35 cellular contexts compared by ENCODE assay signal in genomic region chr11:79070518-79070917, GRCh38.
DNase-seq lines count a peak whose midpoint lies in the region; ATAC-seq, FAIRE-seq and TF ChIP-seq lines count a peak whose summit lies in the region.
"Had no signal": no experiment of that assay in that cellular context is flagged by ENCODE, and none has a peak within 500 bp of the region (broad histone marks: within the 10 kb centered on the region; RNA-seq: fewer than 3 reads in every experiment).

No MANE protein-coding gene starts in this region.

- no peak for TF ChIP-seq RAD21 in K562 (CRISPR knock-in tag; conservative IDR thresholded peaks at IDR 0.05 in 1 of 2, IDR thresholded peaks at IDR 0.05 in 1 of 2)

- WGBS in K562 (ENCODE audit: insufficient coverage, low coverage, missing lambda C conversion rate) = 0% methylated on average over 4 of the region's 4 CpGs

- FAIRE-seq in K562 (lab: Jason Lieb, UNC) = no peak
- no peak for FAIRE-seq in RCC 7860 (lab: Jason Lieb, UNC)
- FAIRE-seq: A204.1, A549, D721Med had no signal

- H2AFZ ChIP-seq in K562 (ENCODE audit: low read depth, low read length) = no peak overlapping the region

- H4K20me1 ChIP-seq in K562 (replicated peaks; ENCODE audit: control insufficient read depth, insufficient read depth, low read length) = 0 out of 2 replicates have a peak, but pooled peaks cover 3% of the 10 kb centered on the region
- H4K20me1 ChIP-seq: BLaER1 had no signal

- peaks cover 37% of the 10 kb centered on the region for H3K4me1 Mint-ChIP-seq in mesothelial cell of epicardium
- H3K4me1 Mint-ChIP-seq in nephron = peaks cover 57% of the 10 kb centered on the region
- H3K4me1 Mint-ChIP-seq: B cell; CD14-positive monocyte; CD8-positive, alpha-beta memory T cell had no signal

- TF ChIP-seq CTCF in K562 (IDR thresholded peaks at IDR 0.05 in 2 of 3, conservative IDR thresholded peaks at IDR 0.05 in 1 of 3; ENCODE audit: insufficient read depth in 2 of 3, low read depth in 1 of 3, low read length in 3 of 3) (no peak), mesothelial cell of epicardium (IDR thresholded peaks at IDR 0.05; ENCODE audit: unreplicated experiment) (no peak), nephron (IDR thresholded peaks at IDR 0.05; ENCODE audit: unreplicated experiment in 3 of 3) (no peak)

- POLR2A ChIA-PET in K562 (lab: Yijun Ruan, JAX) = interaction anchor here (0.7 to 1.1 kb wide), 2 partner anchors 9 to 110 kb away, joined by 3 read pairs; no protein-coding TSS in a partner anchor

- H3K27ac Mint-ChIP-seq in mesothelial cell of epicardium (peak overlapping the region; percentile 66), nephron (peak overlapping the region in 2 of 3 experiments; percentile 11 to 39)
- H3K27ac Mint-ChIP-seq: B cell; CD14-positive monocyte; CD4-positive, alpha-beta memory T cell; CD4-positive, alpha-beta T cell; CD4-positive, CD25-positive, alpha-beta regulatory T cell; CD8-positive, alpha-beta memory T cell; CD8-positive, alpha-beta T cell had no signal

- H3K9me3 ChIP-seq in K562 (replicated peaks; ENCODE audit: control insufficient read depth, insufficient read depth, low read depth, low read length) = no peaks in the 10 kb centered on the region
- H3K9me3 ChIP-seq: A549; BE2C; BLaER1; BLaER1 treated with 17β-estradiol and CSF1 and Interleukin-3, amounts not matched to agents 10 nM and 100 nM; Caco-2 had no signal

- TF ChIP-seq POLR2A in K562 (conservative IDR thresholded peaks at IDR 0.05) = no peak

- ATAC-seq in K562 = no peak
- ATAC-seq in left cardiac atrium = no peak
- ATAC-seq: A549; CD8-positive, alpha-beta T cell had no signal

- no peak overlapping the region for H3K27ac ChIP-seq in K562 (ENCODE audit: extremely low read depth, low read depth, low read length)
- H3K27ac ChIP-seq: 22Rv1; A549; BLaER1; BLaER1 treated with 17β-estradiol and CSF1 and Interleukin-3, amounts not matched to agents 10 nM and 100 nM; C4-2B had no signal

- H3K9me3 Mint-ChIP-seq in mesothelial cell of epicardium = no peaks in the 10 kb centered on the region
- no peaks in the 10 kb centered on the region for H3K9me3 Mint-ChIP-seq in nephron
- H3K9me3 Mint-ChIP-seq: CD4-positive, alpha-beta memory T cell; CD4-positive, alpha-beta T cell; CD4-positive, CD25-positive, alpha-beta regulatory T cell; CD8-positive, alpha-beta memory T cell; CD8-positive, alpha-beta T cell had no signal

- peaks cover 0 to 26% of the 10 kb centered on the region in 2 experiments; a peak in 2 of 5 replicates for H3K27me3 ChIP-seq in K562 (ENCODE audit: control insufficient read depth in 2 of 2, insufficient read depth in 2 of 2, low read length in 2 of 2)
- H3K27me3 ChIP-seq: BE2C; BLaER1; BLaER1 treated with 17β-estradiol and CSF1 and Interleukin-3, amounts not matched to agents 10 nM and 100 nM had no signal

- H3K4me3 Mint-ChIP-seq in mesothelial cell of epicardium = no peak overlapping the region
- H3K4me3 Mint-ChIP-seq in nephron = no peak overlapping the region
- H3K4me3 Mint-ChIP-seq: B cell; CD14-positive monocyte; CD4-positive, alpha-beta memory T cell; CD4-positive, alpha-beta T cell; CD4-positive, CD25-positive, alpha-beta regulatory T cell; CD8-positive, alpha-beta memory T cell; CD8-positive, alpha-beta T cell had no signal

- H3K4me1 ChIP-seq in K562 (replicated peaks in 1 of 2; ENCODE audit: control insufficient read depth in 2 of 2, insufficient read depth in 2 of 2, low read length in 2 of 2) = 0 out of 5 replicates have a peak, but pooled peaks cover 0 to 4% of the 10 kb centered on the region in 2 experiments
- H3K4me1 ChIP-seq: A549, Caco-2 had no signal

- H3K79me2 ChIP-seq in K562 (ENCODE audit: control insufficient read depth, insufficient read depth, low read length) = no peaks in the 10 kb centered on the region

- DNase-seq in K562 (ENCODE audit: extremely low read depth in 1 of 4, low spot score in 3 of 4) (no peak), mesothelial cell of epicardium (ENCODE audit: low spot score in 2 of 2, unreplicated experiment in 2 of 2) (no peak), ureter (ENCODE audit: low spot score) (no peak), RCC 7860 (ENCODE audit: low spot score) (no peak), left cardiac atrium (no peak)
- DNase-seq: 8988T; ACHN; AML-193; BE2C; C1 segment of cervical spinal cord; Caco-2; Calu3; CD4-positive, alpha-beta memory T cell; CD4-positive, alpha-beta T cell; CD4-positive, CD25-positive, alpha-beta regulatory T cell; CD8-positive, alpha-beta memory T cell; CD8-positive, alpha-beta T cell; COR-L47; DMS 273 treated with DMSO at 0.1 percent for 48 hours; DMS153; DMS53; DMS79; DMS79 treated with DMSO at 0.1 percent for 48 hours; DND-41; EL had no signal

- no peaks in the 10 kb centered on the region for H3K9me1 ChIP-seq in K562 (ENCODE audit: control insufficient read depth, insufficient read depth, low read length)

- H3K36me3 ChIP-seq in K562 (ENCODE audit: control insufficient read depth, insufficient read depth, low read length) = no peaks in the 10 kb centered on the region
- H3K36me3 ChIP-seq: BE2C had no signal

- no peak overlapping the region for H3K4me3 ChIP-seq in K562
- H3K4me3 ChIP-seq: A549; BLaER1; BLaER1 treated with 17β-estradiol and CSF1 and Interleukin-3, amounts not matched to agents 10 nM and 100 nM had no signal

- H3K36me3 Mint-ChIP-seq in mesothelial cell of epicardium (peaks cover 5% of the 10 kb centered on the region), nephron (ENCODE audit: low read depth) (peaks cover 17% of the 10 kb centered on the region)
- H3K36me3 Mint-ChIP-seq: CD14-positive monocyte; CD4-positive, alpha-beta memory T cell; CD4-positive, CD25-positive, alpha-beta regulatory T cell; CD8-positive, alpha-beta memory T cell; CD8-positive, alpha-beta T cell had no signal

- no peak overlapping the region for H3K9ac ChIP-seq in K562 (ENCODE audit: insufficient read depth in 1 of 2, low read depth in 2 of 2, low read length in 2 of 2)
- H3K9ac ChIP-seq: BLaER1; BLaER1 treated with 17β-estradiol and CSF1 and Interleukin-3, amounts not matched to agents 10 nM and 100 nM had no signal

- no peak for TF ChIP-seq EP300 in K562 (IDR thresholded peaks at IDR 0.05; ENCODE audit: low read length)

- intact Hi-C loops in K562 (cut with micrococcal nuclease) (no loop called here), left cardiac atrium (cut with DNase I) (loop anchor here (10.0 kb wide), 1 partner anchor 426 kb away; no protein-coding TSS in a partner anchor)

- no peaks in the 10 kb centered on the region for H3K27me3 Mint-ChIP-seq in mesothelial cell of epicardium (ENCODE audit: low read depth)
- H3K27me3 Mint-ChIP-seq in nephron (ENCODE audit: low read depth) = peaks cover 6% of the 10 kb centered on the region
- H3K27me3 Mint-ChIP-seq: CD4-positive, alpha-beta T cell; CD4-positive, CD25-positive, alpha-beta regulatory T cell had no signal

- H3K4me2 ChIP-seq in K562 (ENCODE audit: insufficient read depth, low read length) = no peak overlapping the region
- H3K4me2 ChIP-seq: A549; BLaER1; BLaER1 treated with 17β-estradiol and CSF1 and Interleukin-3, amounts not matched to agents 10 nM and 100 nM had no signal

- CTCF ChIA-PET in K562 (lab: Yijun Ruan, JAX; ENCODE audit: low intra/inter-chr PET ratio) = no interaction called here

- in situ Hi-C loops in K562 (cut with MboI) = no loop called here

- no TSS peak for BruUV-seq in K562 (replicated peaks; lab: Mats Ljungman, UMichigan)

TF ChIP-seq in K562, 482 proteins besides CTCF, POLR2A, EP300 and RAD21:
- TF ChIP-seq ZNF197 (CRISPR knock-in tag; IDR thresholded peaks at IDR 0.05; ENCODE audit: low read depth) = no peak
- TF ChIP-seq BRCA1 (IDR thresholded peaks at IDR 0.05) = no peak
- no peak for TF ChIP-seq BRCA1 (CRISPR knock-in tag; IDR thresholded peaks at IDR 0.05)
- peak; percentile 53; the same call in 1 of the 2 replicates for TF ChIP-seq ESRRA (IDR thresholded peaks at IDR 0.05; ENCODE audit: borderline replicate concordance, low read depth)
- TF ChIP-seq ZKSCAN8 (CRISPR knock-in tag; IDR thresholded peaks at IDR 0.05) = 0 out of 2 replicates have a peak, but pooled peaks have one; percentile 63
